Comparison of ENCODE assay signal across 15 cellular contexts in the genomic region with DNA sequence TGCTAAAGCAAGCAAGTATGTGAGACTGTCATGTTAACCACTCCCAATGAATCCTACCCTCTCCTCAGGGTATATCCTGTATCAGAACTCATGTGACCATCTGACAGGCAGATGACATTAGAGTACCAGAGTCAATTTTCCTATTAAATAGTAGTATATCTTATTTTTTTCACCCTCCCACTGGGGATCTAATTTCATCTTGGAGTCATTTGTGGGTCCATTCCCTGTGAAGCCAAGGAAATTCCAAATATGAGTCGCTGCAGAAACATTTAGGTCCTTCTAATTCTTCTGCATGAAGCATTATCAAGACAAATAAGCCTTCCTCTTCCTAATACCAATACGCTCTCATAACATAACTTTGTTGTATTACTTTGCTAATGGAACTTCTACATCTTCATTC. TPM values are rescaled to one million over a fixed set of nuclear protein-coding genes. Genes with fewer than 3 reads are reported as not detected.
DNase-seq lines count a peak whose midpoint lies in the region; ATAC-seq and TF ChIP-seq lines count a peak whose summit lies in the region.
"Had no signal": no experiment of that assay in that cellular context is flagged by ENCODE, and none has a peak within 500 bp of the region (broad histone marks: within the 10 kb centered on the region; RNA-seq: fewer than 3 reads in every experiment).

No MANE protein-coding gene starts in this region.

- ATAC-seq in GM21447 (IDR thresholded peaks at IDR 0.05; ENCODE audit: unreplicated experiment) = no peak

- H3K27ac Mint-ChIP-seq in mesothelial cell of epicardium = no peak overlapping the region
- H3K27ac Mint-ChIP-seq: brain; CD4-positive, alpha-beta memory T cell; stimulated activated naive CD8-positive, alpha-beta T cell treated with anti-CD3 and anti-CD28 coated beads, Interleukin-15, Interleukin-2, amounts not matched to agents 100 ng/mL and 50 ng/mL, for 24 hours had no signal

- peak; percentile 0 for DNase-seq in HK-2 (ENCODE audit: unreplicated experiment)
- DNase-seq in astrocyte of the cerebellum (ENCODE audit: low read depth) = peak; percentile 67
- DNase-seq in glomerular visceral epithelial cell (ENCODE audit: extremely low spot score) = peak; percentile 70
- DNase-seq in stimulated activated CD4-positive, alpha-beta T cell treated with anti-CD3 and anti-CD28 coated beads, Interleukin-4, amount 100 ng/mL, for 4 hours = no peak
- no peak for DNase-seq in mesothelial cell of epicardium (ENCODE audit: low spot score in 2 of 2, unreplicated experiment in 2 of 2)
- DNase-seq in activated CD4-positive, alpha-beta T cell treated with anti-CD3 and anti-CD28 coated beads for 48 hours = no peak
- DNase-seq: activated effector memory CD4-positive, alpha-beta T cell treated with anti-CD3 and anti-CD28 coated beads, Interleukin-2, amount 50 U/mL, for 16 hours; CD4-positive, alpha-beta memory T cell; midbrain; NCI-H187 treated with DMSO at 0.1 percent for 48 hours; NCI-H526; small intestine had no signal

- peaks cover 4% of the 10 kb centered on the region for H3K4me1 Mint-ChIP-seq in mesothelial cell of epicardium
- H3K4me1 Mint-ChIP-seq: CD4-positive, alpha-beta memory T cell had no signal

- H3K36me3 Mint-ChIP-seq in mesothelial cell of epicardium = no peaks in the 10 kb centered on the region
- H3K36me3 Mint-ChIP-seq: brain; CD4-positive, alpha-beta memory T cell had no signal

- no peak overlapping the region for H3K4me3 ChIP-seq in astrocyte of the cerebellum (ENCODE audit: low read depth, low read length)

- TF ChIP-seq CTCF in astrocyte of the cerebellum (IDR thresholded peaks at IDR 0.05; ENCODE audit: low read depth, low read length, missing control alignments) = no peak
- TF ChIP-seq CTCF in mesothelial cell of epicardium (IDR thresholded peaks at IDR 0.05; ENCODE audit: unreplicated experiment) = no peak

- H3K4me3 Mint-ChIP-seq in mesothelial cell of epicardium = no peak overlapping the region
- H3K4me3 Mint-ChIP-seq: brain; CD4-positive, alpha-beta memory T cell; stimulated activated naive CD8-positive, alpha-beta T cell treated with anti-CD3 and anti-CD28 coated beads, Interleukin-15, Interleukin-2, amounts not matched to agents 100 ng/mL and 50 ng/mL, for 24 hours had no signal

- no peaks in the 10 kb centered on the region for H3K9me3 Mint-ChIP-seq in mesothelial cell of epicardium
- H3K9me3 Mint-ChIP-seq: brain; stimulated activated naive CD8-positive, alpha-beta T cell treated with anti-CD3 and anti-CD28 coated beads, Interleukin-15, Interleukin-2, amounts not matched to agents 100 ng/mL and 50 ng/mL, for 24 hours had no signal

- peaks cover 18% of the 10 kb centered on the region for H3K27me3 Mint-ChIP-seq in mesothelial cell of epicardium (ENCODE audit: low read depth)

- in situ Hi-C loops in astrocyte of the cerebellum (cut with HindIII; ENCODE audit: low sequenced_read_pairs) = no loop called here

RNA-seq across cellular contexts. Expression of a gene that starts 52.2 kb away (rescaled TPM):
- total RNA-seq in mesothelial cell of epicardium = 66.7 to 75.7 TPM (median 68.2 TPM) in 3 replicates

Comparison
In these comparisons a context has a peak if more than half of its experiments do, and no peak if none do; other contexts are left out.
1. DNase-seq: peak in HK-2 (single experiment), astrocyte of the cerebellum (single experiment) and glomerular visceral epithelial cell (single experiment); none in stimulated activated CD4-positive, alpha-beta T cell treated with anti-CD3 and anti-CD28 coated beads, Interleukin-4, amount 100 ng/mL, for 4 hours (0 of 2), mesothelial cell of epicardium (0 of 2) and activated CD4-positive, alpha-beta T cell treated with anti-CD3 and anti-CD28 coated beads for 48 hours (single experiment).